ENCODE assay signal across 8 cellular contexts in genomic region chr9:90102292-90102901, GRCh38.
A peak's percentile ranks its signal among the peaks of the same experiment; 100 is the strongest.
DNase-seq lines count a peak whose midpoint lies in the region; ATAC-seq, FAIRE-seq and TF ChIP-seq lines count a peak whose summit lies in the region.

No MANE protein-coding gene starts in this region.

- peaks cover 0 to 3% of the 10 kb centered on the region in 2 donors for H3K4me1 ChIP-seq in ascending aorta
- H3K4me1 ChIP-seq in right cardiac atrium (ENCODE audit: control insufficient read depth, insufficient read depth, low read length) = no peaks in the 10 kb centered on the region

- no peaks in the 10 kb centered on the region for H3K9me3 ChIP-seq in ascending aorta
- no peaks in the 10 kb centered on the region for H3K9me3 ChIP-seq in right cardiac atrium (ENCODE audit: control insufficient read depth, low read length)

- H3K27ac ChIP-seq in ascending aorta = no peak overlapping the region
- H3K27ac ChIP-seq in right cardiac atrium (ENCODE audit: low read length) = no peak overlapping the region

- FAIRE-seq in GM12892 (lab: Jason Lieb, UNC) = peak; percentile 96

- DNase-seq in GM12892 (ENCODE audit: insufficient read length) (peak; percentile 52), NCI-H1436 (lab: John Stamatoyannopoulos, UW) (peak; percentile 88), T-helper 1 cell (peak; percentile 42 to 85 (median 64)), ascending aorta (ENCODE audit: low spot score in 2 of 2) (peak; percentile 48 to 87), right cardiac atrium (peak; percentile 83 to 90 (median 85)), sciatic nerve (ENCODE audit: low spot score) (peak; percentile 86), T1000 (lab: John Stamatoyannopoulos, UW) (no peak)

- H3K27me3 ChIP-seq in ascending aorta = no peaks in the 10 kb centered on the region
- H3K27me3 ChIP-seq in right cardiac atrium (ENCODE audit: control insufficient read depth, insufficient read depth) = no peaks in the 10 kb centered on the region

- WGBS in right cardiac atrium = 14% methylated on average over 6 of the region's 6 CpGs

- ATAC-seq in HG02840 (IDR thresholded peaks at IDR 0.05; ENCODE audit: low FRiP score, unreplicated experiment) (peak; percentile 90), right cardiac atrium (peak; percentile 90 to 95), sciatic nerve (peak; percentile 91)

- H3K36me3 ChIP-seq in ascending aorta = no peaks in the 10 kb centered on the region

- intact Hi-C loops in ascending aorta (cut with DNase I) (loop anchor here (1.0 to 10.0 kb wide), 4 partner anchors 128 to 1322 kb away; partner anchors contain the start of gene NFIL3), right cardiac atrium (cut with DNase I) (loop anchor here (2.0 to 10.0 kb wide), 4 partner anchors 178 to 505 kb away; no protein-coding TSS in a partner anchor), sciatic nerve (cut with DNase I) (loop anchor here (5.0 kb wide), 1 partner anchor 500 kb away; no protein-coding TSS in a partner anchor)

- no peak overlapping the region for H3K4me3 ChIP-seq in ascending aorta
- H3K4me3 ChIP-seq in right cardiac atrium (ENCODE audit: low read length) = no peak overlapping the region

- TF ChIP-seq POLR2A in GM12892 (IDR thresholded peaks at IDR 0.05; ENCODE audit: low read depth, low read length) = no peak

- peak; percentile 79 to 86 (median 83) for TF ChIP-seq CTCF in ascending aorta (IDR thresholded peaks at IDR 0.05)
